1 cellular context compared by ENCODE assay signal in genomic region chr16:2333772-2334379, GRCh38.
TF ChIP-seq lines count a peak whose summit lies in the region.

No MANE protein-coding gene starts in this region.

TF ChIP-seq in K562, 482 proteins besides CTCF, POLR2A, EP300 and RAD21 (continued from another document):
- TF ChIP-seq, protein P1, sequence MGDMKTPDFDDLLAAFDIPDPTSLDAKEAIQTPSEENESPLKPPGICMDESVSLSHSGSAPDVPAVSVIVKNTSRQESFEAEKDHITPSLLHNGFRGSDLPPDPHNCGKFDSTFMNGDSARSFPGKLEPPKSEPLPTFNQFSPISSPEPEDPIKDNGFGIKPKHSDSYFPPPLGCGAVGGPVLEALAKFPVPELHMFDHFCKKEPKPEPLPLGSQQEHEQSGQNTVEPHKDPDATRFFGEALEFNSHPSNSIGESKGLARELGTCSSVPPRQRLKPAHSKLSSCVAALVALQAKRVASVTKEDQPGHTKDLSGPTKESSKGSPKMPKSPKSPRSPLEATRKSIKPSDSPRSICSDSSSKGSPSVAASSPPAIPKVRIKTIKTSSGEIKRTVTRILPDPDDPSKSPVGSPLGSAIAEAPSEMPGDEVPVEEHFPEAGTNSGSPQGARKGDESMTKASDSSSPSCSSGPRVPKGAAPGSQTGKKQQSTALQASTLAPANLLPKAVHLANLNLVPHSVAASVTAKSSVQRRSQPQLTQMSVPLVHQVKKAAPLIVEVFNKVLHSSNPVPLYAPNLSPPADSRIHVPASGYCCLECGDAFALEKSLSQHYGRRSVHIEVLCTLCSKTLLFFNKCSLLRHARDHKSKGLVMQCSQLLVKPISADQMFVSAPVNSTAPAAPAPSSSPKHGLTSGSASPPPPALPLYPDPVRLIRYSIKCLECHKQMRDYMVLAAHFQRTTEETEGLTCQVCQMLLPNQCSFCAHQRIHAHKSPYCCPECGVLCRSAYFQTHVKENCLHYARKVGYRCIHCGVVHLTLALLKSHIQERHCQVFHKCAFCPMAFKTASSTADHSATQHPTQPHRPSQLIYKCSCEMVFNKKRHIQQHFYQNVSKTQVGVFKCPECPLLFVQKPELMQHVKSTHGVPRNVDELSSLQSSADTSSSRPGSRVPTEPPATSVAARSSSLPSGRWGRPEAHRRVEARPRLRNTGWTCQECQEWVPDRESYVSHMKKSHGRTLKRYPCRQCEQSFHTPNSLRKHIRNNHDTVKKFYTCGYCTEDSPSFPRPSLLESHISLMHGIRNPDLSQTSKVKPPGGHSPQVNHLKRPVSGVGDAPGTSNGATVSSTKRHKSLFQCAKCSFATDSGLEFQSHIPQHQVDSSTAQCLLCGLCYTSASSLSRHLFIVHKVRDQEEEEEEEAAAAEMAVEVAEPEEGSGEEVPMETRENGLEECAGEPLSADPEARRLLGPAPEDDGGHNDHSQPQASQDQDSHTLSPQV (IDR thresholded peaks at IDR 0.05) = 0 out of 2 replicates have a peak, but pooled peaks have one; percentile 34
- TF ChIP-seq SMARCE1 (IDR thresholded peaks at IDR 0.05) = peak; percentile 53; the same call in 1 of the 2 replicates
- TF ChIP-seq RBBP5 (IDR thresholded peaks at IDR 0.05; ENCODE audit: borderline replicate concordance, insufficient read depth, low read length, poor library complexity, severe bottlenecking) = no peak
- TF ChIP-seq SMARCA4 (IDR thresholded peaks at IDR 0.05) = peak; percentile 64
- TF ChIP-seq, protein P2, sequence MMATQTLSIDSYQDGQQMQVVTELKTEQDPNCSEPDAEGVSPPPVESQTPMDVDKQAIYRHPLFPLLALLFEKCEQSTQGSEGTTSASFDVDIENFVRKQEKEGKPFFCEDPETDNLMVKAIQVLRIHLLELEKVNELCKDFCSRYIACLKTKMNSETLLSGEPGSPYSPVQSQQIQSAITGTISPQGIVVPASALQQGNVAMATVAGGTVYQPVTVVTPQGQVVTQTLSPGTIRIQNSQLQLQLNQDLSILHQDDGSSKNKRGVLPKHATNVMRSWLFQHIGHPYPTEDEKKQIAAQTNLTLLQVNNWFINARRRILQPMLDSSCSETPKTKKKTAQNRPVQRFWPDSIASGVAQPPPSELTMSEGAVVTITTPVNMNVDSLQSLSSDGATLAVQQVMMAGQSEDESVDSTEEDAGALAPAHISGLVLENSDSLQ (IDR thresholded peaks at IDR 0.05) = peak; percentile 63
- TF ChIP-seq WHSC1 (IDR thresholded peaks at IDR 0.05; ENCODE audit: low read length) = no peak
- TF ChIP-seq SUPT5H (IDR thresholded peaks at IDR 0.05) = peak; percentile 36; the same call in 1 of the 2 replicates
- 0 out of 2 replicates have a peak, but pooled peaks have one; percentile 14 for TF ChIP-seq TOE1 (IDR thresholded peaks at IDR 0.05; ENCODE audit: borderline replicate concordance)
- no peak for TF ChIP-seq TOE1 (CRISPR knock-in tag; IDR thresholded peaks at IDR 0.05; ENCODE audit: borderline replicate concordance, low read depth)
- peak; percentile 45 to 59; a peak in 2 of 4 replicates for TF ChIP-seq KDM1A (IDR thresholded peaks at IDR 0.05)
- TF ChIP-seq ZNF395 (CRISPR knock-in tag; IDR thresholded peaks at IDR 0.05) = peak; percentile 31; the same call in 1 of the 2 replicates
- TF ChIP-seq DNMT1 (IDR thresholded peaks at IDR 0.05) = no peak
- peak; percentile 23; the same call in 1 of the 2 replicates for TF ChIP-seq EP400 (IDR thresholded peaks at IDR 0.05)
- TF ChIP-seq, protein P3, sequence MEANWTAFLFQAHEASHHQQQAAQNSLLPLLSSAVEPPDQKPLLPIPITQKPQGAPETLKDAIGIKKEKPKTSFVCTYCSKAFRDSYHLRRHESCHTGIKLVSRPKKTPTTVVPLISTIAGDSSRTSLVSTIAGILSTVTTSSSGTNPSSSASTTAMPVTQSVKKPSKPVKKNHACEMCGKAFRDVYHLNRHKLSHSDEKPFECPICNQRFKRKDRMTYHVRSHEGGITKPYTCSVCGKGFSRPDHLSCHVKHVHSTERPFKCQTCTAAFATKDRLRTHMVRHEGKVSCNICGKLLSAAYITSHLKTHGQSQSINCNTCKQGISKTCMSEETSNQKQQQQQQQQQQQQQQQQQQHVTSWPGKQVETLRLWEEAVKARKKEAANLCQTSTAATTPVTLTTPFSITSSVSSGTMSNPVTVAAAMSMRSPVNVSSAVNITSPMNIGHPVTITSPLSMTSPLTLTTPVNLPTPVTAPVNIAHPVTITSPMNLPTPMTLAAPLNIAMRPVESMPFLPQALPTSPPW (CRISPR knock-in tag; IDR thresholded peaks at IDR 0.05) = peak; percentile 35; the same call in 1 of the 2 replicates
- TF ChIP-seq JUN (IDR thresholded peaks at IDR 0.05; ENCODE audit: borderline replicate concordance, low read depth, low read length) = peak; percentile 65; the same call in 1 of the 2 replicates
- no peak for TF ChIP-seq JUN (CRISPR knock-in tag; IDR thresholded peaks at IDR 0.05; ENCODE audit: borderline replicate concordance)
- TF ChIP-seq, protein P4, sequence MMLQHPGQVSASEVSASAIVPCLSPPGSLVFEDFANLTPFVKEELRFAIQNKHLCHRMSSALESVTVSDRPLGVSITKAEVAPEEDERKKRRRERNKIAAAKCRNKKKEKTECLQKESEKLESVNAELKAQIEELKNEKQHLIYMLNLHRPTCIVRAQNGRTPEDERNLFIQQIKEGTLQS (IDR thresholded peaks at IDR 0.05) = peak; percentile 91
- TF ChIP-seq, protein P4 (CRISPR knock-in tag; conservative IDR thresholded peaks at IDR 0.05) = no peak
- no peak for TF ChIP-seq TCFL5 (CRISPR knock-in tag; conservative IDR thresholded peaks at IDR 0.05)
- TF ChIP-seq, protein P5, sequence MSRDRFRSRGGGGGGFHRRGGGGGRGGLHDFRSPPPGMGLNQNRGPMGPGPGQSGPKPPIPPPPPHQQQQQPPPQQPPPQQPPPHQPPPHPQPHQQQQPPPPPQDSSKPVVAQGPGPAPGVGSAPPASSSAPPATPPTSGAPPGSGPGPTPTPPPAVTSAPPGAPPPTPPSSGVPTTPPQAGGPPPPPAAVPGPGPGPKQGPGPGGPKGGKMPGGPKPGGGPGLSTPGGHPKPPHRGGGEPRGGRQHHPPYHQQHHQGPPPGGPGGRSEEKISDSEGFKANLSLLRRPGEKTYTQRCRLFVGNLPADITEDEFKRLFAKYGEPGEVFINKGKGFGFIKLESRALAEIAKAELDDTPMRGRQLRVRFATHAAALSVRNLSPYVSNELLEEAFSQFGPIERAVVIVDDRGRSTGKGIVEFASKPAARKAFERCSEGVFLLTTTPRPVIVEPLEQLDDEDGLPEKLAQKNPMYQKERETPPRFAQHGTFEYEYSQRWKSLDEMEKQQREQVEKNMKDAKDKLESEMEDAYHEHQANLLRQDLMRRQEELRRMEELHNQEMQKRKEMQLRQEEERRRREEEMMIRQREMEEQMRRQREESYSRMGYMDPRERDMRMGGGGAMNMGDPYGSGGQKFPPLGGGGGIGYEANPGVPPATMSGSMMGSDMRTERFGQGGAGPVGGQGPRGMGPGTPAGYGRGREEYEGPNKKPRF (IDR thresholded peaks at IDR 0.05; ENCODE audit: low read depth, low read length) = no peak
- 0 out of 2 replicates have a peak, but pooled peaks have one; percentile 22 for TF ChIP-seq SMARCC2 (IDR thresholded peaks at IDR 0.05; ENCODE audit: low read depth)
- TF ChIP-seq MEIS2 (IDR thresholded peaks at IDR 0.05; ENCODE audit: partially characterized antibody) = peak; percentile 13
- TF ChIP-seq ARID1B (IDR thresholded peaks at IDR 0.05) = peak; percentile 72
- TF ChIP-seq LARP7 (IDR thresholded peaks at IDR 0.05) = 0 out of 2 replicates have a peak, but pooled peaks have one; percentile 22
- peak; percentile 46; the same call in 1 of the 2 replicates for TF ChIP-seq CTBP1 (IDR thresholded peaks at IDR 0.05; ENCODE audit: borderline replicate concordance)
- TF ChIP-seq CLOCK (CRISPR knock-in tag; IDR thresholded peaks at IDR 0.05; ENCODE audit: borderline replicate concordance) = no peak
